In genomic region chr20:60976139-60976538, GRCh38 we compare ENCODE assay signal across 23 cellular contexts.
"Had no signal": no experiment of that assay in that cellular context is flagged by ENCODE, and none has a peak within 500 bp of the region (broad histone marks: within the 10 kb centered on the region; RNA-seq: fewer than 3 reads in every experiment).

No MANE protein-coding gene starts in this region.

- H3K27ac ChIP-seq: colonic mucosa, dorsolateral prefrontal cortex, esophagus muscularis mucosa, foreskin keratinocyte, gastroesophageal sphincter, heart left ventricle, hepatocyte, left lung, lower lobe of right lung had no signal

- H3K79me2 ChIP-seq: hepatocyte had no signal

- FAIRE-seq: endothelial cell of umbilical vein, frontal cortex, keratinocyte had no signal

- H3K27me3 Mint-ChIP-seq: naive B cell had no signal

- DNase-seq: colonic mucosa; dermis blood vessel endothelial cell; dorsolateral prefrontal cortex; effector CD4-positive, alpha-beta T cell; effector memory CD4-positive, alpha-beta T cell; foreskin keratinocyte; heart left ventricle; hypothalamus; immature natural killer cell; left cardiac atrium; left lung; left ventricle myocardium superior; lower lobe of right lung; mesenchymal stem cell; mucosa of descending colon; naive B cell had no signal

- H3K36me3 ChIP-seq: colonic mucosa, esophagus muscularis mucosa, gastroesophageal sphincter, heart left ventricle, left lung, lower lobe of right lung had no signal

- H3K9me3 ChIP-seq: colonic mucosa had no signal

- H2AFZ ChIP-seq: hepatocyte had no signal

- H3K4me2 ChIP-seq: hepatocyte had no signal

- H3K4me3 ChIP-seq: colonic mucosa, dorsolateral prefrontal cortex, esophagus muscularis mucosa, gastroesophageal sphincter, heart left ventricle, hepatocyte, left lung, lower lobe of right lung, mucosa of descending colon had no signal

- H3K27ac Mint-ChIP-seq: immature natural killer cell, mesothelial cell of epicardium had no signal

- H3K36me3 Mint-ChIP-seq: immature natural killer cell, mesothelial cell of epicardium, naive B cell had no signal

- H3K4me1 ChIP-seq: colonic mucosa, foreskin keratinocyte, heart left ventricle, left lung, lower lobe of right lung had no signal

- H3K27me3 ChIP-seq: colonic mucosa, esophagus muscularis mucosa, foreskin keratinocyte, gastroesophageal sphincter, hepatocyte, left lung had no signal

- H3K4me3 Mint-ChIP-seq: immature natural killer cell, mesothelial cell of epicardium, naive B cell had no signal

- ATAC-seq: foreskin keratinocyte, gastroesophageal sphincter, heart left ventricle, left cardiac atrium, left lung, left ventricle myocardium superior, lower lobe of right lung, mucosa of descending colon had no signal

- H3K4me1 Mint-ChIP-seq: immature natural killer cell, mesothelial cell of epicardium, naive B cell had no signal
